ENCODE assay signal across 18 cellular contexts in genomic region chr18:2967357-2967756, GRCh38. TPM values are rescaled to one million over a fixed set of nuclear protein-coding genes. Genes with fewer than 3 reads are reported as not detected.
DNase-seq lines count a peak whose midpoint lies in the region; ATAC-seq and TF ChIP-seq lines count a peak whose summit lies in the region.
"Had no signal": no experiment of that assay in that cellular context is flagged by ENCODE, and none has a peak within 500 bp of the region (broad histone marks: within the 10 kb centered on the region; RNA-seq: fewer than 3 reads in every experiment).

No MANE protein-coding gene starts in this region.

- TF ChIP-seq CTCF in chondrocyte (IDR thresholded peaks at IDR 0.05): no peak
- TF ChIP-seq CTCF in progenitor cell of endocrine pancreas (IDR thresholded peaks at IDR 0.05; ENCODE audit: unreplicated experiment): no peak
- no peak for TF ChIP-seq CTCF in HFFc6 (IDR thresholded peaks at IDR 0.05)

- CTCF ChIA-PET in activated CD8-positive, alpha-beta memory T cell treated with anti-CD3 and anti-CD28 coated beads, Interleukin-2, amount 10 ng/mL, durations not matched to agents 7 days and 5 days (lab: Charles Lee): interaction anchor here (0.6 to 3.3 kb wide), 10 partner anchors 9 to 280 kb away, joined by 3 to 21 read pairs (median 4); partner anchors contain the start of gene MYL12A

- ATAC-seq in activated CD8-positive, alpha-beta memory T cell treated with anti-CD3 and anti-CD28 coated beads, Interleukin-2, amount 10 ng/mL, durations not matched to agents 7 days and 5 days: peak; percentile 20
- ATAC-seq in HG03432 (IDR thresholded peaks at IDR 0.05; ENCODE audit: unreplicated experiment): peak; percentile 27
- ATAC-seq: left lobe of liver had no signal

- H3K9me3 Mint-ChIP-seq in activated CD8-positive, alpha-beta memory T cell treated with anti-CD3 and anti-CD28 coated beads, Interleukin-2, amount 10 ng/mL, durations not matched to agents 7 days and 5 days (ENCODE audit: low read depth): no peaks in the 10 kb centered on the region
- H3K9me3 Mint-ChIP-seq in chondrocyte (ENCODE audit: low read depth): no peaks in the 10 kb centered on the region
- no peaks in the 10 kb centered on the region for H3K9me3 Mint-ChIP-seq in progenitor cell of endocrine pancreas (ENCODE audit: low read depth)
- H3K9me3 Mint-ChIP-seq in HFFc6: no peaks in the 10 kb centered on the region
- H3K9me3 Mint-ChIP-seq: naive B cell had no signal

- H3K36me3 Mint-ChIP-seq in activated CD8-positive, alpha-beta memory T cell treated with anti-CD3 and anti-CD28 coated beads, Interleukin-2, amount 10 ng/mL, durations not matched to agents 7 days and 5 days: peaks cover 30% of the 10 kb centered on the region
- H3K36me3 Mint-ChIP-seq in chondrocyte (ENCODE audit: low read depth) (peaks cover 2% of the 10 kb centered on the region), progenitor cell of endocrine pancreas (ENCODE audit: insufficient read depth) (peaks cover 1% of the 10 kb centered on the region), HFFc6 (ENCODE audit: low read depth) (peaks cover 11% of the 10 kb centered on the region)
- H3K36me3 Mint-ChIP-seq: naive B cell had no signal

- peak overlapping the region; percentile 98 for H3K27ac Mint-ChIP-seq in activated CD8-positive, alpha-beta memory T cell treated with anti-CD3 and anti-CD28 coated beads, Interleukin-2, amount 10 ng/mL, durations not matched to agents 7 days and 5 days
- peak overlapping the region; percentile 71 for H3K27ac Mint-ChIP-seq in chondrocyte (ENCODE audit: unreplicated experiment)
- peak overlapping the region; percentile 68 for H3K27ac Mint-ChIP-seq in progenitor cell of endocrine pancreas
- no peak overlapping the region for H3K27ac Mint-ChIP-seq in HFFc6

- H3K4me1 Mint-ChIP-seq in activated CD8-positive, alpha-beta memory T cell treated with anti-CD3 and anti-CD28 coated beads, Interleukin-2, amount 10 ng/mL, durations not matched to agents 7 days and 5 days: peaks cover 89% of the 10 kb centered on the region
- peaks cover 60% of the 10 kb centered on the region for H3K4me1 Mint-ChIP-seq in chondrocyte (ENCODE audit: low read depth)
- peaks cover 5% of the 10 kb centered on the region for H3K4me1 Mint-ChIP-seq in progenitor cell of endocrine pancreas (ENCODE audit: low read depth)
- peaks cover 52% of the 10 kb centered on the region for H3K4me1 Mint-ChIP-seq in HFFc6 (ENCODE audit: low read depth)

- no peaks in the 10 kb centered on the region for H3K27me3 Mint-ChIP-seq in activated CD8-positive, alpha-beta memory T cell treated with anti-CD3 and anti-CD28 coated beads, Interleukin-2, amount 10 ng/mL, durations not matched to agents 7 days and 5 days
- H3K27me3 Mint-ChIP-seq in chondrocyte (ENCODE audit: low read depth) (no peaks in the 10 kb centered on the region), progenitor cell of endocrine pancreas (no peaks in the 10 kb centered on the region), HFFc6 (ENCODE audit: insufficient read depth) (no peaks in the 10 kb centered on the region)
- H3K27me3 Mint-ChIP-seq: naive B cell had no signal

- H3K4me3 Mint-ChIP-seq in activated CD8-positive, alpha-beta memory T cell treated with anti-CD3 and anti-CD28 coated beads, Interleukin-2, amount 10 ng/mL, durations not matched to agents 7 days and 5 days: peak overlapping the region; percentile 66
- no peak overlapping the region for H3K4me3 Mint-ChIP-seq in chondrocyte (ENCODE audit: unreplicated experiment)
- no peak overlapping the region for H3K4me3 Mint-ChIP-seq in progenitor cell of endocrine pancreas (ENCODE audit: low read depth)
- no peak overlapping the region for H3K4me3 Mint-ChIP-seq in HFFc6

- DNase-seq in activated CD8-positive, alpha-beta memory T cell treated with anti-CD3 and anti-CD28 coated beads, Interleukin-2, amount 10 ng/mL, durations not matched to agents 7 days and 5 days: no peak
- DNase-seq in activated CD8-positive, alpha-beta memory T cell treated with anti-CD3 and anti-CD28 coated beads for 24 hours: no peak
- DNase-seq in chondrocyte (ENCODE audit: low spot score) (no peak), progenitor cell of endocrine pancreas (ENCODE audit: low spot score, unreplicated experiment) (no peak), NOMO-1 (lab: John Stamatoyannopoulos, UW; ENCODE audit: unreplicated experiment in 2 of 2) (no peak), HFFc6 (no peak), midbrain (lab: John Stamatoyannopoulos, UW) (no peak)
- DNase-seq: activated CD8-positive, alpha-beta memory T cell treated with anti-CD3 and anti-CD28 coated beads, Interleukin-2, amount 50 U/mL, for 48 hours; Calu3; GF-D8; GOT3; MV-4-11; naive B cell; SJCRH30; stimulated activated CD4-positive, alpha-beta T cell treated with anti-CD3 and anti-CD28 coated beads, Interleukin-2, amount 100 ng/mL, for 24 hours; stimulated activated CD8-positive, alpha-beta memory T cell treated with anti-CD3 and anti-CD28 coated beads, Interleukin-4, amount 100 ng/mL, for 48 hours had no signal

RNA-seq across cellular contexts. Expression of gene LPIN2, which starts 45.6 kb away (rescaled TPM):
- 10 to 100 TPM; 77.6 to 78.4 TPM for total RNA-seq in activated CD8-positive, alpha-beta memory T cell treated with anti-CD3 and anti-CD28 coated beads, Interleukin-2, amount 10 ng/mL, durations not matched to agents 7 days and 5 days
- total RNA-seq in chondrocyte (30.3 to 38.7 TPM (median 38.6 TPM) in 3 replicates), progenitor cell of endocrine pancreas (22.8 and 25.9 TPM in 2 replicates)
- total RNA-seq in HFFc6 (2021; fragmentation: NEBNext Ultra II Directional; extraction: Animal tissue kit (Norgen Biotek cat#: 25700)): 10 to 100 TPM; 24.6 to 27.7 (median 26.3) TPM
